In genomic region chr2:36163520-36164239, GRCh38 we compare ENCODE assay signal across 21 cellular contexts.
DNase-seq lines count a peak whose midpoint lies in the region; ATAC-seq and TF ChIP-seq lines count a peak whose summit lies in the region.
"Had no signal": no experiment of that assay in that cellular context is flagged by ENCODE, and none has a peak within 500 bp of the region (broad histone marks: within the 10 kb centered on the region; RNA-seq: fewer than 3 reads in every experiment).

No MANE protein-coding gene starts in this region.

- no peaks in the 10 kb centered on the region for H3K27me3 ChIP-seq in Peyer's patch
- H3K27me3 ChIP-seq: right atrium auricular region had no signal

- TF ChIP-seq CTCF in 22Rv1 (IDR thresholded peaks at IDR 0.05): no peak
- no peak for TF ChIP-seq CTCF in Peyer's patch (IDR thresholded peaks at IDR 0.05)

- DNase-seq in medulla oblongata (ENCODE audit: extremely low spot score) (no peak), NCI-H146 (lab: John Stamatoyannopoulos, UW) (no peak), Peyer's patch (no peak), NCI-H1092 (lab: John Stamatoyannopoulos, UW) (no peak)
- DNase-seq: activated CD8-positive, alpha-beta T cell treated with anti-CD3 and anti-CD28 coated beads for 36 hours; activated naive CD8-positive, alpha-beta T cell treated with anti-CD3 and anti-CD28 coated beads, Interleukin-2, amount 50 U/mL, for 24 hours; activated T-cell treated with anti-CD3 and anti-CD28 coated beads, Interleukin-2, amount 50 U/mL, for 72 hours; C1 segment of cervical spinal cord; DMS 273 treated with DMSO at 0.1 percent for 48 hours; HCEC 1CT; NCI-H187 treated with DMSO at 0.1 percent for 48 hours; occipital lobe; Right ventricle myocardium superior; stimulated activated naive CD8-positive, alpha-beta T cell treated with anti-CD3 and anti-CD28 coated beads, Interleukin-15, Interleukin-2, amounts not matched to agents 100 U/mL and 50 U/mL, for 24 hours; WERI-Rb-1 had no signal

- peak overlapping the region; percentile 86 for H3K27ac ChIP-seq in 22Rv1
- no peak overlapping the region for H3K27ac ChIP-seq in Peyer's patch
- H3K27ac ChIP-seq: A549, right atrium auricular region, WERI-Rb-1 had no signal

- H3K4me3 ChIP-seq in Peyer's patch: no peak overlapping the region
- H3K4me3 ChIP-seq: A549, right atrium auricular region had no signal

- no peaks in the 10 kb centered on the region for H3K4me1 ChIP-seq in Peyer's patch
- H3K4me1 ChIP-seq: A549, right atrium auricular region had no signal

- H3K9me3 ChIP-seq in Peyer's patch: no peaks in the 10 kb centered on the region
- H3K9me3 ChIP-seq: A549, right atrium auricular region had no signal

- no peaks in the 10 kb centered on the region for H3K36me3 ChIP-seq in Peyer's patch
- H3K36me3 ChIP-seq: right atrium auricular region, WERI-Rb-1 had no signal

- TF ChIP-seq POLR2A in GM19099 (IDR thresholded peaks at IDR 0.05; ENCODE audit: extremely low read depth, insufficient read length, low read depth): peak; percentile 17
- no peak for TF ChIP-seq POLR2A in Peyer's patch (IDR thresholded peaks at IDR 0.05)

- peak; percentile 67 for ATAC-seq in HG02588 (IDR thresholded peaks at IDR 0.05; ENCODE audit: unreplicated experiment)
- peak; percentile 71 for ATAC-seq in HG03196 (IDR thresholded peaks at IDR 0.05; ENCODE audit: unreplicated experiment)
- ATAC-seq: A549; activated CD8-positive, alpha-beta T cell treated with anti-CD3 and anti-CD28 coated beads for 36 hours; activated naive CD8-positive, alpha-beta T cell treated with anti-CD3 and anti-CD28 coated beads, Interleukin-2, amount 50 U/mL, for 24 hours; activated T-cell treated with anti-CD3 and anti-CD28 coated beads, Interleukin-2, amount 50 U/mL, for 72 hours; stimulated activated naive CD8-positive, alpha-beta T cell treated with anti-CD3 and anti-CD28 coated beads, Interleukin-15, Interleukin-2, amounts not matched to agents 100 U/mL and 50 U/mL, for 24 hours had no signal
